8 cellular contexts compared by ENCODE assay signal in the genomic region with DNA sequence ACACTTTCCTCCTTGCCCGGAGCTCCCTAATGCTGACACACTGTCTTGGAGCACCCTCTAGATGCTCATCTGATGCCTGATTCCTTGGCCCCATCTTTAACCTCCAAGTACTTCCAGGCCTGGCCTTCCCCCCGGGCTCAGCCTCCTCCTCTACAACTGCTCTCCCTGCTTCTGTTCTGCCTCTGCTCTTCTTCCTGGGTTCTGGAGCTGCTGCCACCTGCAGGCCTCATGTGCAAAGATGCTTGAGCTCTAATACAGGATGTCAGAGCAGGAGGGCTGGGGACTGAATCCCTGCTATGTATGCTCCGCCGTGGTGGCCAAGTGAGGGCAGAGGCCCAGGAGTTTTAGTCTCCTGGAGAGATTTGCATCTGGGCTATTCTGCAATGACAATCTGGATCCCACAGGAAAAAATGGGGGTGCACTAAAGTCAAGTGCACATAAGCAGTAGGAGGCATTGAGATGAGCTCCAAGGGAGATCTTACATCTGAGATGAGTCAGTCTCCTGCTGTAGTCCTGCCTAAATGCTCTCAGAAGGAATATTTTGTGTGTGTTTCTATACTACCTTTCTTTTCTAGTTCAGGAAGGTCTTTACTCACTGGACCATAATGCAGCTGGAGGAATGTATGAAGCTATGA.
DNase-seq lines count a peak whose midpoint lies in the region; ATAC-seq and TF ChIP-seq lines count a peak whose summit lies in the region.

No MANE protein-coding gene starts in this region.

- intact Hi-C loops in left ventricle myocardium superior (cut with micrococcal nuclease) = no loop called here

- TF ChIP-seq CTCF in DND-41 (IDR thresholded peaks at IDR 0.05; ENCODE audit: borderline replicate concordance, extremely low read depth, low read length, poor library complexity, severe bottlenecking) (peak; percentile 84), OCI-LY3 (IDR thresholded peaks at IDR 0.05; ENCODE audit: low read depth, low read length) (peak; percentile 94)

- H3K27me3 ChIP-seq in DND-41 (ENCODE audit: insufficient read depth, low read length, poor library complexity) (peaks cover 5% of the 10 kb centered on the region), OCI-LY3 (ENCODE audit: low read depth, low read length) (peaks cover 16% of the 10 kb centered on the region; the same call in 1 of the 2 replicates)

- peaks cover 4% of the 10 kb centered on the region for H3K4me1 Mint-ChIP-seq in activated naive CD8-positive, alpha-beta T cell treated with anti-CD3 and anti-CD28 coated beads, Interleukin-2, amount 10 ng/mL, durations not matched to agents 7 days and 5 days

- ATAC-seq in DND-41 (ENCODE audit: insufficient read depth, low read depth) (peak; percentile 98), HG03280 (IDR thresholded peaks at IDR 0.05; ENCODE audit: unreplicated experiment) (peak; percentile 37), left ventricle myocardium superior (peak; percentile 73), GM21786 (IDR thresholded peaks at IDR 0.05; ENCODE audit: unreplicated experiment) (no peak), GM19324 (IDR thresholded peaks at IDR 0.05; ENCODE audit: low FRiP score, unreplicated experiment) (no peak)
- peak; percentile 86 for ATAC-seq in activated naive CD8-positive, alpha-beta T cell treated with anti-CD3 and anti-CD28 coated beads, Interleukin-2, amount 10 ng/mL, durations not matched to agents 7 days and 5 days (ENCODE audit: low read depth)

- H3K9ac ChIP-seq in DND-41 (ENCODE audit: low read depth, low read length) = no peak overlapping the region
- peak overlapping the region; percentile 5; the same call in 1 of the 2 replicates for H3K9ac ChIP-seq in OCI-LY3 (ENCODE audit: low read length)

- peaks cover 16% of the 10 kb centered on the region for H3K4me1 ChIP-seq in DND-41 (ENCODE audit: insufficient read depth, low read length)
- peaks cover 83% of the 10 kb centered on the region for H3K4me1 ChIP-seq in OCI-LY3 (ENCODE audit: low read length)

- no peak overlapping the region for H3K27ac Mint-ChIP-seq in activated naive CD8-positive, alpha-beta T cell treated with anti-CD3 and anti-CD28 coated beads, Interleukin-2, amount 10 ng/mL, durations not matched to agents 7 days and 5 days

- H3K9me3 ChIP-seq in DND-41 (ENCODE audit: insufficient read depth, low read length, severe bottlenecking) = no peaks in the 10 kb centered on the region
- H3K9me3 ChIP-seq in OCI-LY3 (ENCODE audit: insufficient read depth, low read length) = no peaks in the 10 kb centered on the region

- peak; percentile 76 for DNase-seq in DND-41
- no peak for DNase-seq in activated naive CD8-positive, alpha-beta T cell treated with anti-CD3 and anti-CD28 coated beads, Interleukin-2, amount 10 ng/mL, durations not matched to agents 7 days and 5 days
- peak; percentile 65 for DNase-seq in left ventricle myocardium superior
- DNase-seq in retina = peak; percentile 73

- peaks cover 8% of the 10 kb centered on the region; the same call in 1 of the 2 replicates for H4K20me1 ChIP-seq in DND-41 (ENCODE audit: insufficient read depth, low read length)
- H4K20me1 ChIP-seq in OCI-LY3 (ENCODE audit: insufficient read depth, low read length) = no peaks in the 10 kb centered on the region

- H3K27ac ChIP-seq in DND-41 (ENCODE audit: low read length) = no peak overlapping the region
- no peak overlapping the region for H3K27ac ChIP-seq in OCI-LY3 (ENCODE audit: low read length)

- H2AFZ ChIP-seq in DND-41 (ENCODE audit: low read depth, low read length) (no peak overlapping the region), OCI-LY3 (ENCODE audit: low read depth, low read length) (no peak overlapping the region)

- no peaks in the 10 kb centered on the region for H3K9me3 Mint-ChIP-seq in activated naive CD8-positive, alpha-beta T cell treated with anti-CD3 and anti-CD28 coated beads, Interleukin-2, amount 10 ng/mL, durations not matched to agents 7 days and 5 days

- no peak overlapping the region for H3K4me2 ChIP-seq in DND-41 (ENCODE audit: insufficient read depth, low read length)
- peak overlapping the region; percentile 12; the same call in 1 of the 2 replicates for H3K4me2 ChIP-seq in OCI-LY3 (ENCODE audit: low read length)

- H3K4me3 Mint-ChIP-seq in activated naive CD8-positive, alpha-beta T cell treated with anti-CD3 and anti-CD28 coated beads, Interleukin-2, amount 10 ng/mL, durations not matched to agents 7 days and 5 days = no peak overlapping the region

- H3K36me3 ChIP-seq in DND-41 (ENCODE audit: insufficient read depth, low read length) = no peaks in the 10 kb centered on the region
- no peaks in the 10 kb centered on the region for H3K36me3 ChIP-seq in OCI-LY3 (replicated peaks; ENCODE audit: low read depth, low read length)

- H3K4me3 ChIP-seq in DND-41 (ENCODE audit: low read depth in 1 of 2, low read length in 2 of 2) (no peak overlapping the region), OCI-LY3 (ENCODE audit: low read length) (no peak overlapping the region)

- H3K79me2 ChIP-seq in DND-41 (ENCODE audit: insufficient read depth, low read length) = no peaks in the 10 kb centered on the region
- H3K79me2 ChIP-seq in OCI-LY3 (ENCODE audit: low read length) = no peaks in the 10 kb centered on the region

- H3K36me3 Mint-ChIP-seq in activated naive CD8-positive, alpha-beta T cell treated with anti-CD3 and anti-CD28 coated beads, Interleukin-2, amount 10 ng/mL, durations not matched to agents 7 days and 5 days = no peaks in the 10 kb centered on the region

- POLR2A ChIA-PET in activated naive CD8-positive, alpha-beta T cell treated with anti-CD3 and anti-CD28 coated beads, Interleukin-2, amount 10 ng/mL, durations not matched to agents 7 days and 5 days (lab: Charles Lee) = interaction anchor here (0.8 to 1.9 kb wide), 3 partner anchors 8 to 199 kb away, joined by 3 to 4 read pairs (median 3); no protein-coding TSS in a partner anchor

- H3K27me3 Mint-ChIP-seq in activated naive CD8-positive, alpha-beta T cell treated with anti-CD3 and anti-CD28 coated beads, Interleukin-2, amount 10 ng/mL, durations not matched to agents 7 days and 5 days = peaks cover 51% of the 10 kb centered on the region

Comparison
In these comparisons a context has a peak if more than half of its experiments do, and no peak if none do; other contexts are left out.
1. ATAC-seq: peak in DND-41 (single experiment), HG03280 (single experiment), activated naive CD8-positive, alpha-beta T cell treated with anti-CD3 and anti-CD28 coated beads, Interleukin-2, amount 10 ng/mL, durations not matched to agents 7 days and 5 days (single experiment) and left ventricle myocardium superior (single experiment); none in GM21786 (single experiment) and GM19324 (single experiment).